ENCODE assay signal across 2 cellular contexts in the genomic region with DNA sequence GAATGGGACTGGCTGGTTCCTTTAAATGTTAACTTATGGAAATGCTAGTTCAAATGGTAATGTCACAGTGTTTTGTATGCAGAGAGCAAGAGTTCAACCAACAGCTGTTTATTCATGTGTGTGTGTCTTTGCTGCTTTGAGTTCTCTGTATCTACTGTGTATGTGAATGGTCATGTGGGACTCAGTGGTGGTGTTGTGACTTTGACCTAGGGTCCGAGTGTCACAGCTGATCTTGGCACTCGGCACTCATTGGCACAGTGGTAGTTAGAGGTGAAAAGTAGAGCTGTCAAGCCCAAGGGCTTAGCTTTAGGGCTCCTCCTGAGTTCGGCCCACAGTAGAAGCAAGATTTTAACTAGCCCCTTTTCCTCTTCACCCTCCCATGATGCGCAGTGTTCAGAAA.
A peak's percentile ranks its signal among the peaks of the same experiment; 100 is the strongest.
TF ChIP-seq lines count a peak whose summit lies in the region.

No MANE protein-coding gene starts in this region.

TF ChIP-seq in liver, 16 proteins besides CTCF, POLR2A, EP300 and RAD21 (continued from another document):
- TF ChIP-seq, protein P1, sequence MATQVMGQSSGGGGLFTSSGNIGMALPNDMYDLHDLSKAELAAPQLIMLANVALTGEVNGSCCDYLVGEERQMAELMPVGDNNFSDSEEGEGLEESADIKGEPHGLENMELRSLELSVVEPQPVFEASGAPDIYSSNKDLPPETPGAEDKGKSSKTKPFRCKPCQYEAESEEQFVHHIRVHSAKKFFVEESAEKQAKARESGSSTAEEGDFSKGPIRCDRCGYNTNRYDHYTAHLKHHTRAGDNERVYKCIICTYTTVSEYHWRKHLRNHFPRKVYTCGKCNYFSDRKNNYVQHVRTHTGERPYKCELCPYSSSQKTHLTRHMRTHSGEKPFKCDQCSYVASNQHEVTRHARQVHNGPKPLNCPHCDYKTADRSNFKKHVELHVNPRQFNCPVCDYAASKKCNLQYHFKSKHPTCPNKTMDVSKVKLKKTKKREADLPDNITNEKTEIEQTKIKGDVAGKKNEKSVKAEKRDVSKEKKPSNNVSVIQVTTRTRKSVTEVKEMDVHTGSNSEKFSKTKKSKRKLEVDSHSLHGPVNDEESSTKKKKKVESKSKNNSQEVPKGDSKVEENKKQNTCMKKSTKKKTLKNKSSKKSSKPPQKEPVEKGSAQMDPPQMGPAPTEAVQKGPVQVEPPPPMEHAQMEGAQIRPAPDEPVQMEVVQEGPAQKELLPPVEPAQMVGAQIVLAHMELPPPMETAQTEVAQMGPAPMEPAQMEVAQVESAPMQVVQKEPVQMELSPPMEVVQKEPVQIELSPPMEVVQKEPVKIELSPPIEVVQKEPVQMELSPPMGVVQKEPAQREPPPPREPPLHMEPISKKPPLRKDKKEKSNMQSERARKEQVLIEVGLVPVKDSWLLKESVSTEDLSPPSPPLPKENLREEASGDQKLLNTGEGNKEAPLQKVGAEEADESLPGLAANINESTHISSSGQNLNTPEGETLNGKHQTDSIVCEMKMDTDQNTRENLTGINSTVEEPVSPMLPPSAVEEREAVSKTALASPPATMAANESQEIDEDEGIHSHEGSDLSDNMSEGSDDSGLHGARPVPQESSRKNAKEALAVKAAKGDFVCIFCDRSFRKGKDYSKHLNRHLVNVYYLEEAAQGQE (IDR thresholded peaks at IDR 0.05) = no peak
- TF ChIP-seq RXRA (IDR thresholded peaks at IDR 0.05) = peak in 1 of 2 donors; percentile 40
- no peak for TF ChIP-seq YY1 (IDR thresholded peaks at IDR 0.05)
- peak; percentile 43 to 74 for TF ChIP-seq HNF4A (conservative IDR thresholded peaks at IDR 0.05)

TF ChIP-seq in HepG2, 621 proteins besides CTCF, POLR2A, EP300 and RAD21 (continued from another document):
- TF ChIP-seq, protein P2, sequence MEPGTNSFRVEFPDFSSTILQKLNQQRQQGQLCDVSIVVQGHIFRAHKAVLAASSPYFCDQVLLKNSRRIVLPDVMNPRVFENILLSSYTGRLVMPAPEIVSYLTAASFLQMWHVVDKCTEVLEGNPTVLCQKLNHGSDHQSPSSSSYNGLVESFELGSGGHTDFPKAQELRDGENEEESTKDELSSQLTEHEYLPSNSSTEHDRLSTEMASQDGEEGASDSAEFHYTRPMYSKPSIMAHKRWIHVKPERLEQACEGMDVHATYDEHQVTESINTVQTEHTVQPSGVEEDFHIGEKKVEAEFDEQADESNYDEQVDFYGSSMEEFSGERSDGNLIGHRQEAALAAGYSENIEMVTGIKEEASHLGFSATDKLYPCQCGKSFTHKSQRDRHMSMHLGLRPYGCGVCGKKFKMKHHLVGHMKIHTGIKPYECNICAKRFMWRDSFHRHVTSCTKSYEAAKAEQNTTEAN (CRISPR knock-in tag; conservative IDR thresholded peaks at IDR 0.05) = no peak
- TF ChIP-seq ZNF776 (CRISPR knock-in tag; IDR thresholded peaks at IDR 0.05) = no peak
